In the genomic region with DNA sequence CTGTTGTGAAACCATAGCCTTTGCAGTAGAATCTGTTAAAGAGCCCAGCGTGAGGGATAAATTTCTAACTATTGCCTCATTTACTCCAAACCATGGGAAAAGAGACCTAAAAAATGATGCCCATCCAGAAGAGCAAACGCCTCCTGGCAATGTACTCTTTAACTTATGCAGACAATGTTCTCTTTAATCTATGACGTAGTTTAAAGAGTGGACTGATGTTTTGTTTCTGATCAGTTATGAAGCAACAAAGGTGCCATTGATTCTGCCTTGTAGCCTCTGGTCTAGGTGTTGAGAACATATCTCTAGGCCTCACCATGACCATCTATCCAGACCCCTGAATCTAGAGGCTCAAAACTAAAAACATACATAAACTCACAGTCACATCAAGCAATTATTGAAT, we compare ENCODE assay signal across 25 cellular contexts. TPM values are rescaled to one million over a fixed set of nuclear protein-coding genes. Genes with fewer than 3 reads are reported as not detected.
"Had no signal": no experiment of that assay in that cellular context is flagged by ENCODE, and none has a peak within 500 bp of the region (broad histone marks: within the 10 kb centered on the region; RNA-seq: fewer than 3 reads in every experiment).

No MANE protein-coding gene starts in this region.

- H3K9me2 ChIP-seq: SK-N-SH had no signal

- DNase-seq: MG63, NCI-H1092, NCI-H1105 treated with DMSO at 0.1 percent for 48 hours, NCI-H1417 treated with DMSO at 0.1 percent for 48 hours, NCI-H146, NCI-H1694 treated with DMSO at 0.1 percent for 48 hours, NCI-H1930, NCI-H2081, NCI-H2107, NCI-H226, NCI-H446, NCI-H510A, NCI-H524 treated with DMSO at 0.1 percent for 48 hours, NCI-H69, NCI-H774, Right ventricle myocardium superior, RPMI8226, SIG-M5, SK-N-SH, T-helper 1 cell had no signal

- H3K27me3 ChIP-seq: MG63, SJSA1 had no signal

- ATAC-seq: K562 had no signal

- H3K9me3 ChIP-seq: MG63, SJSA1, SK-N-SH had no signal

- H3K4me2 ChIP-seq: SK-N-SH had no signal

- H3K4me1 ChIP-seq: SJSA1 had no signal

- H3K9ac ChIP-seq: SK-N-SH had no signal

- H3K27ac ChIP-seq: SJSA1 had no signal

- FAIRE-seq: K562, RCC 7860 had no signal

- H3K4me3 ChIP-seq: K562, MG63, SJSA1 had no signal

- H3K36me3 ChIP-seq: MG63, SJSA1 had no signal

RNA-seq across cellular contexts. Expression of gene SSTR1, which starts 13.4 kb away (rescaled TPM):
- total RNA-seq: K562, SJSA1 had no signal
- polyA plus RNA-seq: IgD-negative memory B cell, K562 had no signal

RNA-seq across cellular contexts. Expression of gene CLEC14A, which starts 34.8 kb away (rescaled TPM):
- total RNA-seq: HT-29, K562, SJSA1 had no signal
- polyA plus RNA-seq: IgD-negative memory B cell, K562 had no signal
